8 cellular contexts compared by ENCODE assay signal in the genomic region with DNA sequence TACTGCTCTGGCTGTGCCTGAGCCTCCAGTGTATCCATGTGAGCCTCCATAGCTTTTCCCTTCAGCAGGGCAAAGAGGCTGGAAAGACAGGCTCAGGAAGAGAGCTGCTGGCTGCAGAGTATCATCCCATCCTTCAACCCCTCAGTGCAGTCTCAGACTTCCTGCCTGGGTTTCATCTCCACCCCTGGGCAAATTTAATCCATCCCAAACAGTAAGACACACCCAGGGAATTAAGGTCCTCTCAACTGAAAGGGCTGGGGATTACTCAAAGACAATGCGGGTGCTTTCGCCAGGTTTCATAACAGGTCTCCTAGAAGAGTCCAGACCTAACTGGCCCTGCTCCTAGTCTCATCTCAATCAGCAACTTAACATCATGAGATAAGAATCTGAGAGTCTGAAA. TPM values are rescaled to one million over a fixed set of nuclear protein-coding genes. Genes with fewer than 3 reads are reported as not detected.
"Had no signal": no experiment of that assay in that cellular context is flagged by ENCODE, and none has a peak within 500 bp of the region (broad histone marks: within the 10 kb centered on the region; RNA-seq: fewer than 3 reads in every experiment).

No MANE protein-coding gene starts in this region.

- DNase-seq: GM23248, GOT3, H7, HFFc6, IMR-90 had no signal

- H3K27ac ChIP-seq: GM23248 had no signal

- H3K9ac ChIP-seq: GM23248 had no signal

- H3K4me3 ChIP-seq: GM23248, HAP-1 had no signal

- H2AFZ ChIP-seq: GM23248 had no signal

- H3K9me3 ChIP-seq: HAP-1 had no signal

- ATAC-seq: HCT116 had no signal

- H3K4me1 ChIP-seq: HAP-1 had no signal

- H3K36me3 ChIP-seq: HAP-1 had no signal

RNA-seq across cellular contexts. Expression of a gene that starts 15.5 kb away (rescaled TPM):
- total RNA-seq: HT-29 had no signal
